In the genomic region with DNA sequence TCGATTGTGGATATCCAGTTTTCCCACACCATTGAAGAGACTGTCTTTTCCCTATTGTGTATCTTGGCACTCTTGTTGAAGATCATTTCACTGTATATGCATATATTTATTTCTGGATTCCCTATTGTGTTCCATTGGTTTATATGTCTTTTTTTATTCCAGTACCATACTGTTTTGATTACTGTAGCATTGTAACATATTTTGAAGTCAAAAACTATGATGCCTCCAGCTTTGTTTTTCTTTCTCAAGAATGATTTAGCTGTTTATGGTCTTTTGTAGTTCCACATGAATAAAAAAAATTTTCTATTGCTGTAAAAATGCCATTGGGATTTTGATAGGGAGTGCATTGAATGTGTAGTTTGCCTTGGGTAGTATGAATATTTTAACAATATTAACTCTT, we compare ENCODE assay signal across 1 cellular context.
TF ChIP-seq lines count a peak whose summit lies in the region.

No MANE protein-coding gene starts in this region.

TF ChIP-seq in HEK293, 187 proteins besides CTCF, POLR2A, EP300 and RAD21 (continued from another document):
- TF ChIP-seq, protein P1, sequence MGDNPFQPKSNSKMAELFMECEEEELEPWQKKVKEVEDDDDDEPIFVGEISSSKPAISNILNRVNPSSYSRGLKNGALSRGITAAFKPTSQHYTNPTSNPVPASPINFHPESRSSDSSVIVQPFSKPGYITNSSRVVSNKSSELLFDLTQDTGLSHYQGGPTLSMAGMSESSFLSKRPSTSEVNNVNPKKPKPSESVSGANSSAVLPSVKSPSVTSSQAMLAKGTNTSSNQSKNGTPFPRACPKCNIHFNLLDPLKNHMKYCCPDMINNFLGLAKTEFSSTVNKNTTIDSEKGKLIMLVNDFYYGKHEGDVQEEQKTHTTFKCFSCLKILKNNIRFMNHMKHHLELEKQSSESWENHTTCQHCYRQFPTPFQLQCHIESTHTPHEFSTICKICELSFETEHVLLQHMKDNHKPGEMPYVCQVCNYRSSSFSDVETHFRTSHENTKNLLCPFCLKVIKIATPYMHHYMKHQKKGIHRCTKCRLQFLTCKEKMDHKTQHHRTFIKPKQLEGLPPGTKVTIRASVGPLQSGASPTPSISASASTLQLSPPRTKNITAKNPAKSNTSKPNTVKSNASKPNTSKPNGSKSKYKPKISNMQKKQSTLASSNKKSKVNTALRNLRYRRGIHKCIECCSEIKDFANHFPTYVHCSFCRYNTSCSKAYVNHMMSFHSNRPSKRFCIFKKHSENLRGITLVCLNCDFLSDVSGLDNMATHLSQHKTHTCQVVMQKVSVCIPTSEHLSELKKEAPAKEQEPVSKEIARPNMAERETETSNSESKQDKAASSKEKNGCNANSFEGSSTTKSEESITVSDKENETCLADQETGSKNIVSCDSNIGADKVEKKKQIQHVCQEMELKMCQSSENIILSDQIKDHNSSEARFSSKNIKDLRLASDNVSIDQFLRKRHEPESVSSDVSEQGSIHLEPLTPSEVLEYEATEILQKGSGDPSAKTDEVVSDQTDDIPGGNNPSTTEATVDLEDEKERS (tag by site-specific recombination; IDR thresholded peaks at IDR 0.05), result 0 out of 2 replicates have a peak, but pooled peaks have one; percentile 22
- TF ChIP-seq SETDB1 (IDR thresholded peaks at IDR 0.05; ENCODE audit: insufficient read length, low read length) (peak; percentile 45), ZNF214 (tag by site-specific recombination; IDR thresholded peaks at IDR 0.05; ENCODE audit: borderline replicate concordance) (no peak)
TF ChIP-seq in HEK293: peak in this region for 2.
